8 cellular contexts compared by ENCODE assay signal in the genomic region with DNA sequence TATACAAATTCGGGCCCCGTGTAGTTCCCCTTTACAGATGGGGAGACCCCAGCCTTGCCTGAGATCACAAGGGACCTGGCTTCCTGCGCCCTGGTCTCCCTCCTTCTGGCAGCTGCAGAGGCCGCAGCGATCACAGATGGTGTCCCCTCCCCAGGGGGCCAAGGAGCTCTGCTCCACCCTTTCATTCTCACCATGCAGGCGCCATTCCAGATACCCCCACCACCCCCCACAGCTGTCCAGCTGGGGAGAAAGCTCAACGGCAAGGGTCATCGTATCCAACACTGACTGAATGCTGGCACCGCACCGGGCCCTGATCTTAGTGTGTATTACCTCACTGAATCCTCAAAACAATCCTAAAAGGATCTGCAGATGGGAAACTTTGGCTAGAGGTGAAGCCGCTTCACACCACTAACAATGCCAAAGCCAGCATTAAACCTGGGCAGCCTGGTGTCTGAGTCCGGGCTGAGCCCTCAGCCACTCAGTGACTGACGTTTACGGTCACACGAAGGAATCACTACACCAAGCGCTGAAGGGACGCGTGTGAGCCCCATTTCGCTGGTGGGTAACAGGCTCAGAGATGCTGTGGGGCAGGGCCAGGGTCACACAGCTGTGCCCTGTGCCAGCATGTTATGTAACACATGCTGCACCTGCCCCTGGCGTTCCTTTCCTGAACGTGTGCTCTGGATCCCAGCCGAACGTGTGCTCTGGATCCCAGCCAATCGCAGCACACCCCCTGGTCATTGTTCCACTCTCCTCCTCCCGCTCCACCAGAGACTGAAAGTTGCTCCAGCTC. TPM values are rescaled to one million over a fixed set of nuclear protein-coding genes. Genes with fewer than 3 reads are reported as not detected.
DNase-seq lines count a peak whose midpoint lies in the region; ATAC-seq, FAIRE-seq and TF ChIP-seq lines count a peak whose summit lies in the region.

No MANE protein-coding gene starts in this region.

- no peaks in the 10 kb centered on the region for H3K79me2 ChIP-seq in HepG2 (ENCODE audit: insufficient read depth, low read length)

- H3K36me3 ChIP-seq in SJCRH30 (no peaks in the 10 kb centered on the region), HepG2 (replicated peaks in 1 of 2; ENCODE audit: control insufficient read depth in 1 of 2, insufficient read depth in 2 of 2, low read length in 2 of 2) (no peaks in the 10 kb centered on the region)

- peak; percentile 12 for DNase-seq in ACHN
- peak; percentile 83 to 85 for DNase-seq in SJCRH30
- DNase-seq in HepG2 (ENCODE audit: low spot score), result no peak
- no peak for DNase-seq in CD1c-positive myeloid dendritic cell (ENCODE audit: extremely low spot score)
- DNase-seq in HuH-7.5 (ENCODE audit: low spot score), result no peak

- H3K9me3 ChIP-seq in SJCRH30 (replicated peaks), result no peaks in the 10 kb centered on the region
- no peaks in the 10 kb centered on the region for H3K9me3 ChIP-seq in HepG2 (ENCODE audit: low read length)

- H3K4me1 ChIP-seq in SJCRH30 (peaks cover 67% of the 10 kb centered on the region), HepG2 (ENCODE audit: insufficient read depth, low read length) (no peaks in the 10 kb centered on the region)

- 88% methylated on average over 24 of the region's 25 CpGs for WGBS in HepG2 (ENCODE audit: low lambda C conversion rate)

- intact Hi-C loops in HepG2 (cut with micrococcal nuclease; ENCODE audit: unreplicated experiment), result no loop called here

- ATAC-seq in GM19351 (IDR thresholded peaks at IDR 0.05; ENCODE audit: unreplicated experiment) (peak; percentile 26), HepG2 (no peak), HG03342 (IDR thresholded peaks at IDR 0.05; ENCODE audit: unreplicated experiment) (no peak), HG02884 (IDR thresholded peaks at IDR 0.05; ENCODE audit: unreplicated experiment) (no peak)

- H3K4me3 ChIP-seq in SJCRH30 (peak overlapping the region; percentile 48), HepG2 (replicated peaks in 1 of 3; ENCODE audit: insufficient read depth in 1 of 3, low read depth in 2 of 3, low read length in 3 of 3) (no peak overlapping the region)

- TF ChIP-seq CTCF in HepG2 (CRISPR knock-in tag; IDR thresholded peaks at IDR 0.05), result no peak

- no peaks in the 10 kb centered on the region for H4K20me1 ChIP-seq in HepG2 (ENCODE audit: insufficient read depth, low read length)

- POLR2A ChIA-PET in HepG2 (lab: Yijun Ruan, JAX), result no interaction called here

- TF ChIP-seq RAD21 in HepG2 (CRISPR knock-in tag; IDR thresholded peaks at IDR 0.05), result no peak

- H3K9ac ChIP-seq in HepG2 (ENCODE audit: insufficient read depth, low read depth, low read length), result no peak overlapping the region

- H2AFZ ChIP-seq in HepG2 (ENCODE audit: low read length), result no peak overlapping the region

- H3K4me2 ChIP-seq in HepG2 (ENCODE audit: low read depth, low read length), result no peak overlapping the region

- H3K27me3 ChIP-seq in SJCRH30, result no peaks in the 10 kb centered on the region
- H3K27me3 ChIP-seq in HepG2 (ENCODE audit: control insufficient read depth in 1 of 2, insufficient read depth in 2 of 2, low read length in 2 of 2), result no peaks in the 10 kb centered on the region

- TF ChIP-seq EP300 in HepG2 (IDR thresholded peaks at IDR 0.05; ENCODE audit: low read depth in 2 of 2, low read length in 2 of 2) (no peak), HepG2 (CRISPR knock-in tag; IDR thresholded peaks at IDR 0.05; ENCODE audit: borderline replicate concordance) (no peak)

- in situ Hi-C loops in ACHN (cut with HindIII; ENCODE audit: low pct_ligation_motif_present, low pct_unique_long_range_greater_than_20kb, low sequenced_read_pairs), result no loop called here
- in situ Hi-C loops in HepG2 (cut with HindIII; ENCODE audit: extremely low pct_ligation_motif_present, low pct_unique_long_range_greater_than_20kb), result no loop called here

- H3K27ac ChIP-seq in SJCRH30 (peak overlapping the region; percentile 88), HepG2 (ENCODE audit: extremely low read length, insufficient read depth, low read length) (no peak overlapping the region)

- BruUV-seq in HepG2 (replicated peaks; lab: Mats Ljungman, UMichigan), result no TSS peak

- CTCF ChIA-PET in HepG2 (lab: Yijun Ruan, JAX; ENCODE audit: low intra/inter-chr PET ratio, low total read pairs), result no interaction called here

- no peak for TF ChIP-seq POLR2A in HepG2 (IDR thresholded peaks at IDR 0.05; ENCODE audit: insufficient read depth in 1 of 2, low read depth in 2 of 2, low read length in 2 of 2)

- FAIRE-seq in HepG2 (lab: Jason Lieb, UNC), result no peak

TF ChIP-seq in HepG2, 621 proteins besides CTCF, POLR2A, EP300 and RAD21:
- TF ChIP-seq ZNF768 (CRISPR knock-in tag; IDR thresholded peaks at IDR 0.05) (peak; percentile 82; the same call in 1 of the 2 replicates), ZNF879 (CRISPR knock-in tag; IDR thresholded peaks at IDR 0.05) (no peak)

RNA-seq across cellular contexts. Expression of gene IQSEC1, which starts 51.9 kb away (rescaled TPM):
- total RNA-seq in SJCRH30 (2014; rRNA removed; shearing (Covaris generic)), result 5.7 and 6.8 TPM in 2 replicates
- total RNA-seq in HepG2 (2016; rRNA removed; fragmentation: Illumina TruSeq; extraction: Trizol), result 17.4 and 24.2 TPM in 2 replicates
- total RNA-seq in HepG2 (2016; cell fraction: cytosol; rRNA removed; fragmentation: Illumina TruSeq; extraction: Trizol; ENCODE audit: low read depth), result 12.3 and 12.9 TPM in 2 replicates
- 17.6 and 20.3 TPM in 2 replicates for total RNA-seq in HepG2 (2016; cell fraction: insoluble cytoplasmic fraction; rRNA removed; fragmentation: Illumina TruSeq; extraction: Trizol)
- 25.6 and 28.9 TPM in 2 replicates for total RNA-seq in HepG2 (2016; cell fraction: membrane; rRNA removed; fragmentation: Illumina TruSeq; extraction: Trizol)
- total RNA-seq in HepG2 (2016; cell fraction: nucleus; rRNA removed; fragmentation: Illumina TruSeq; extraction: Trizol), result 26.8 and 29.4 TPM in 2 replicates
- 20.2 and 24.5 TPM in 2 replicates for polyA plus RNA-seq in HepG2 (2011; rRNA removed)
- polyA plus RNA-seq in HepG2 (2011; cell fraction: cytosol; rRNA removed), result 11.4 and 12.7 TPM in 2 replicates
- polyA plus RNA-seq in HepG2 (2011; cell fraction: nucleus; rRNA removed), result 77.1 and 100 TPM in 2 replicates
- polyA plus RNA-seq in HepG2 (2012), result 40.4 and 47.7 TPM in 2 replicates
- polyA plus RNA-seq in HepG2 (2016; cell fraction: cytosol; fragmentation: Illumina TruSeq; extraction: Trizol; ENCODE audit: low read depth), result 3.1 and 3.4 TPM in 2 replicates
- 23.2 and 33.8 TPM in 2 replicates for polyA plus RNA-seq in HepG2 (2016; cell fraction: insoluble cytoplasmic fraction; fragmentation: Illumina TruSeq; extraction: Trizol; ENCODE audit: low read depth)
- 13.5 and 17.5 TPM in 2 replicates for polyA plus RNA-seq in HepG2 (2016; cell fraction: membrane; fragmentation: Illumina TruSeq; extraction: Trizol; ENCODE audit: low read depth)
- polyA plus RNA-seq in HepG2 (2016; cell fraction: nucleus; fragmentation: Illumina TruSeq; extraction: Trizol; ENCODE audit: insufficient read depth, low read depth), result 57.5 and 60.4 TPM in 2 replicates
- 6.5 and 33.0 TPM in 2 replicates for polyA minus RNA-seq in HepG2 (2011; rRNA and poly(A)+ RNA removed; ENCODE audit: low replicate concordance)
- polyA minus RNA-seq in HepG2 (2011; cell fraction: cytosol; rRNA and poly(A)+ RNA removed), result 25.6 and 30.7 TPM in 2 replicates
- 49.3 and 52.3 TPM in 2 replicates for polyA minus RNA-seq in HepG2 (2011; cell fraction: nucleus; rRNA and poly(A)+ RNA removed)

Comparison
In these comparisons a context has a peak if more than half of its experiments do, and no peak if none do; other contexts are left out.
1. DNase-seq: peak in ACHN (single experiment) and SJCRH30 (2 of 2); none in HepG2 (single experiment), CD1c-positive myeloid dendritic cell (single experiment) and HuH-7.5 (single experiment).